ENCODE assay signal across 8 cellular contexts in the genomic region with DNA sequence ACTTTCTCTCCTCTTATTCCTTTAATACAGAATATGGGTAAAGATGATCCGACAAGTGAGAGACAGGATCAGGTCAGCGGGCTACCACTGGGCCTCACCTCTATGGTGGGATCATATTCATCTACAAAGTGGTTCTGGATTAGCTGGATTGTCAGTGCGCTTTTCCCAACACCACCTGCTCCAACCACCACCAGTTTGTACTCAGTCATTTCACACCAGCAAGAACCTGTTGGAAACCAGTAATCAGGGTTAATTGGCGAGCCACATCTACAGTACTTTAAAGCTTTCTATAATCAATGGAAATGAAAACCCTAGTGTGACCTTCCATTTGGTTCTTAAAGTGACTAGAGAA. TPM values are rescaled to one million over a fixed set of nuclear protein-coding genes. Genes with fewer than 3 reads are reported as not detected.
DNase-seq lines count a peak whose midpoint lies in the region; TF ChIP-seq lines count a peak whose summit lies in the region.

No MANE protein-coding gene starts in this region.

- peak overlapping the region; percentile 59 for H3K4me3 ChIP-seq in GM12875 (ENCODE audit: low read depth, low read length)
- H3K4me3 ChIP-seq in Loucy (ENCODE audit: low read length, poor library complexity, severe bottlenecking) = peak overlapping the region; percentile 94
- H3K4me3 ChIP-seq in dorsolateral prefrontal cortex = peak overlapping the region; percentile 64 to 100 (median 91)

- no peak overlapping the region for H2AFZ ChIP-seq in Loucy (ENCODE audit: low read length)

- H3K79me2 ChIP-seq in Loucy (ENCODE audit: insufficient read depth, low read length) = peaks cover 41% of the 10 kb centered on the region

- H3K4me1 Mint-ChIP-seq in nephron = peaks cover 16% of the 10 kb centered on the region

- no peak for TF ChIP-seq CTCF in GM12875 (IDR thresholded peaks at IDR 0.05; ENCODE audit: borderline replicate concordance, insufficient read depth, low read depth, low read length)
- no peak for TF ChIP-seq CTCF in Loucy (conservative IDR thresholded peaks at IDR 0.05; ENCODE audit: low read length)
- no peak for TF ChIP-seq CTCF in dorsolateral prefrontal cortex (IDR thresholded peaks at IDR 0.05 in 54 of 56, conservative IDR thresholded peaks at IDR 0.05 in 2 of 56; ENCODE audit: low read depth in 1 of 56, partially characterized antibody in 56 of 56)
- no peak for TF ChIP-seq CTCF in nephron (IDR thresholded peaks at IDR 0.05; ENCODE audit: unreplicated experiment in 3 of 3)

- H3K9me3 Mint-ChIP-seq in nephron = no peaks in the 10 kb centered on the region

- peaks cover 11% of the 10 kb centered on the region for H3K4me1 ChIP-seq in Loucy (ENCODE audit: insufficient read depth, low read length, poor library complexity, severe bottlenecking)

- H3K27ac Mint-ChIP-seq in nephron = peak overlapping the region; percentile 89 to 97 (median 95)

- H3K9me3 ChIP-seq in Loucy (ENCODE audit: insufficient read depth, low read depth, low read length) = no peaks in the 10 kb centered on the region

- no peaks in the 10 kb centered on the region for H3K9me2 ChIP-seq in Loucy (replicated peaks; ENCODE audit: low read depth, low read length)

- H3F3A ChIP-seq in Loucy (ENCODE audit: low read depth) = peaks cover 10% of the 10 kb centered on the region

- peak overlapping the region; percentile 97 for H3K9ac ChIP-seq in Loucy (ENCODE audit: low read depth, low read length, poor library complexity, severe bottlenecking)

- peak overlapping the region; percentile 95 to 97 (median 95) for H3K4me3 Mint-ChIP-seq in nephron

- H3K27ac ChIP-seq in dorsolateral prefrontal cortex = peak overlapping the region in 45 of 59 donors; percentile 31 to 94 (median 81)

- intact Hi-C loops in dorsolateral prefrontal cortex (cut with DNase I) = loop anchor here (1.0 to 5.0 kb wide), 6 partner anchors 41 to 204 kb away; a partner anchor contains a TSS

- H3K4me2 ChIP-seq in Loucy (ENCODE audit: low read depth, low read length, poor library complexity, severe bottlenecking) = peak overlapping the region; percentile 100

- peaks cover 65% of the 10 kb centered on the region for H3K36me3 ChIP-seq in Loucy (ENCODE audit: insufficient read depth, low read length)

- H4K20me1 ChIP-seq in Loucy (ENCODE audit: insufficient read depth, low read length, poor library complexity, severe bottlenecking) = peaks cover 19% of the 10 kb centered on the region

- no peaks in the 10 kb centered on the region for H3K27me3 ChIP-seq in Loucy (ENCODE audit: insufficient read depth, low read length, poor library complexity, severe bottlenecking)
- H3K27me3 ChIP-seq in dorsolateral prefrontal cortex = no peaks in the 10 kb centered on the region

- H3K27me3 Mint-ChIP-seq in nephron (ENCODE audit: low read depth) = no peaks in the 10 kb centered on the region

- DNase-seq in dorsolateral prefrontal cortex (no peak), HuH-7 (ENCODE audit: low spot score) (no peak), NOMO-1 (lab: John Stamatoyannopoulos, UW; ENCODE audit: unreplicated experiment in 2 of 2) (no peak), GM19240 (ENCODE audit: insufficient read length, low spot score) (no peak), NCI-H187 (lab: John Stamatoyannopoulos, UW) (no peak)

- H3K36me3 Mint-ChIP-seq in nephron (ENCODE audit: low read depth) = peaks cover 67% of the 10 kb centered on the region

RNA-seq across cellular contexts. Expression of a gene that starts 0.6 kb away (rescaled TPM):
- 10 to 100 TPM; 10.6 to 20.9 (median 16.0) TPM for total RNA-seq in dorsolateral prefrontal cortex

RNA-seq across cellular contexts. Expression of a gene that starts 20.6 kb away (rescaled TPM):
- not detected for total RNA-seq in dorsolateral prefrontal cortex

RNA-seq across cellular contexts. Expression of a gene that starts 41.9 kb away (rescaled TPM):
- 100 to 1,000 TPM; 340 to 487 (median 404) TPM for total RNA-seq in dorsolateral prefrontal cortex

RNA-seq across cellular contexts. Expression of a gene that starts 46.1 kb away (rescaled TPM):
- 1 to 10 TPM in 103 of 120 experiments, under 1 TPM in 17; 0.66 to 3.0 (median 1.3) TPM for total RNA-seq in dorsolateral prefrontal cortex
